In the genomic region with DNA sequence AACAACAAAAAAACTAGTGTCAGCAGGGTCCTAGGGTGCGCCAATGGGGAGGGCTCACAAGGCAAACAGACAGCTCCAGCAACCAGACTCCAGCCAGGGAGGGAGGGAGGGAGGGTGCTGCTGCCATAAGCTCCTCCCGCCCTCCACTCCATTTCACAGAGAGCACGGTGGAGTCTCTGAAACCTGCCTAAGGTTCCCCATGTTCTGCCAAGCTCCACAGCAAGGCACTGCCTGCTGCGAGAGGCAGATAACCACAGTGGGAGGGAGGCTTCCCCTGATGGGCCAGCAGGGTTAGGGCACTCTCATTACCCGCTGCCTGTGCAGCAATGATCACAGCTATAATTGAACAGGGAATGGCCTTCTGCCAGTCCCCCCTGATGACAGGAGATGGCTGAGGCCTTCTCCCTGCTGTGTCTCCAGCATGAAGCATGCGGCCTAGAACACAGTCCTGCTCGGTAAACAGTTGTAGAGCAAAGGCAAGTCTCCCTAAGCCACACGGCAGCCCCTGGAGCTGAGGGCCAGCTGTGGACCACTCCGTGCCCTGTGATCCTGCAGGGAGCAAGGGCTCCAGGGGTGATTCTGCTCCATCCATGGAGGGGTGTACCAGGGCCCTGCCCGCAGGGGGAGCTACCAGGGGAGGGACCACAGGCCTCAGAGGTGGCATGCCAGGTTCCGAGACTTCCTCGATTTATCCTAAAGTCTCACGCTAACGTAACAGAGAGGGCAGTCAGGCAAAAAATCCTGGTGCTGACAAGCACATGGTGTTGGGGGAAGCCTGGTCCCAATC, we compare ENCODE assay signal across 16 cellular contexts. TPM values are rescaled to one million over a fixed set of nuclear protein-coding genes. Genes with fewer than 3 reads are reported as not detected.
DNase-seq lines count a peak whose midpoint lies in the region; ATAC-seq and TF ChIP-seq lines count a peak whose summit lies in the region.
"Had no signal": no experiment of that assay in that cellular context is flagged by ENCODE, and none has a peak within 500 bp of the region (broad histone marks: within the 10 kb centered on the region; RNA-seq: fewer than 3 reads in every experiment).

No MANE protein-coding gene starts in this region.

- TF ChIP-seq POLR2A in erythroblast (IDR thresholded peaks at IDR 0.05; ENCODE audit: low read length) = peak; percentile 68

- H3K36me3 ChIP-seq in Panc1 (ENCODE audit: control insufficient read depth, insufficient read depth, low read length) = no peaks in the 10 kb centered on the region
- H3K36me3 ChIP-seq: esophagus muscularis mucosa had no signal

- no peak overlapping the region for H3K27ac Mint-ChIP-seq in HFFc6
- H3K27ac Mint-ChIP-seq: activated T-helper 1 cell treated with anti-CD3 and anti-CD28 coated beads, Interleukin-12 subunit alpha, Interleukin-12 subunit beta, Interleukin-2, Interleukin-4 antibody, amounts not matched to agents 30 ng/mL and 10 ng/mL and 1 ng/mL, durations not matched to agents 14 hours and 24 hours and 36 hours had no signal

- H3K4me3 Mint-ChIP-seq in HFFc6 = no peak overlapping the region
- H3K4me3 Mint-ChIP-seq: activated T-helper 1 cell treated with anti-CD3 and anti-CD28 coated beads, Interleukin-12 subunit alpha, Interleukin-12 subunit beta, Interleukin-2, Interleukin-4 antibody, amounts not matched to agents 30 ng/mL and 10 ng/mL and 1 ng/mL, durations not matched to agents 14 hours and 24 hours and 36 hours; IgD-negative memory B cell had no signal

- no peak overlapping the region for H3K27ac ChIP-seq in Panc1 (ENCODE audit: low read length)
- H3K27ac ChIP-seq: body of pancreas had no signal

- BruUV-seq in Panc1 (replicated peaks; lab: Mats Ljungman, UMichigan) = no TSS peak

- POLR2A ChIA-PET in Panc1 (lab: Charles Lee) = interaction anchor here (0.6 kb wide), 1 partner anchor 16 kb away, joined by 7 read pairs; no protein-coding TSS in a partner anchor

- in situ Hi-C loops in Panc1 (cut with HindIII; ENCODE audit: low pct_unique_long_range_greater_than_20kb, low sequenced_read_pairs) = no loop called here

- no peaks in the 10 kb centered on the region for H3K9me3 Mint-ChIP-seq in HFFc6
- H3K9me3 Mint-ChIP-seq: activated T-helper 1 cell treated with anti-CD3 and anti-CD28 coated beads, Interleukin-12 subunit alpha, Interleukin-12 subunit beta, Interleukin-2, Interleukin-4 antibody, amounts not matched to agents 30 ng/mL and 10 ng/mL and 1 ng/mL, durations not matched to agents 14 hours and 24 hours and 36 hours; IgD-negative memory B cell had no signal

- no peaks in the 10 kb centered on the region for H3K9me3 ChIP-seq in Panc1 (ENCODE audit: control insufficient read depth, insufficient read depth, low read depth, low read length)
- H3K9me3 ChIP-seq: body of pancreas, esophagus muscularis mucosa had no signal

- H3K4me3 ChIP-seq in Panc1 (ENCODE audit: low read depth in 2 of 2, low read length in 2 of 2) = no peak overlapping the region
- H3K4me3 ChIP-seq: body of pancreas, esophagus muscularis mucosa had no signal

- H3K36me3 Mint-ChIP-seq in HFFc6 (ENCODE audit: low read depth) = no peaks in the 10 kb centered on the region
- H3K36me3 Mint-ChIP-seq: IgD-negative memory B cell had no signal

- peak; percentile 52 for ATAC-seq in Panc1
- ATAC-seq: body of pancreas had no signal

- intact Hi-C loops in Panc1 (cut with micrococcal nuclease; ENCODE audit: unreplicated experiment) = no loop called here

- no peaks in the 10 kb centered on the region for H3K27me3 ChIP-seq in Panc1 (ENCODE audit: control insufficient read depth, insufficient read depth, low read length)
- H3K27me3 ChIP-seq: body of pancreas, esophagus muscularis mucosa had no signal

- peaks cover 4% of the 10 kb centered on the region; the same call in 1 of the 2 replicates for H3K27me3 Mint-ChIP-seq in HFFc6 (ENCODE audit: insufficient read depth)

- TF ChIP-seq CTCF in GM12873 (IDR thresholded peaks at IDR 0.05; ENCODE audit: insufficient read depth, low read depth, low read length, missing control alignments) (peak; percentile 8), Panc1 (IDR thresholded peaks at IDR 0.05) (no peak), HFFc6 (IDR thresholded peaks at IDR 0.05) (no peak)

- CTCF ChIA-PET in Panc1 (lab: Charles Lee) = interaction anchor here (0.6 kb wide), 1 partner anchor 674 kb away, joined by 4 read pairs; no protein-coding TSS in a partner anchor

- H3K4me1 Mint-ChIP-seq in HFFc6 (ENCODE audit: low read depth) = peaks cover 11% of the 10 kb centered on the region
- H3K4me1 Mint-ChIP-seq: IgD-negative memory B cell had no signal

- DNase-seq in Panc1 (ENCODE audit: low read depth, low spot score) = no peak
- DNase-seq in erythroblast (lab: John Stamatoyannopoulos, UW) = peak; percentile 59 to 79
- peak; percentile 40 for DNase-seq in retina
- no peak for DNase-seq in NCI-H2196 (lab: John Stamatoyannopoulos, UW; ENCODE audit: unreplicated experiment)
- no peak for DNase-seq in DMS 273 (lab: John Stamatoyannopoulos, UW; ENCODE audit: unreplicated experiment)
- no peak for DNase-seq in HFFc6
- no peak for DNase-seq in NCI-H187 treated with DMSO at 0.1 percent for 48 hours (lab: John Stamatoyannopoulos, UW)
- DNase-seq: activated CD4-positive, alpha-beta T cell treated with anti-CD3 and anti-CD28 coated beads for 4 hours; body of pancreas; NCI-H1930; stimulated activated CD4-positive, alpha-beta T cell treated with anti-CD3 and anti-CD28 coated beads, Interleukin-1b, Interleukin-23, amount 100 ng/mL, for 48 hours had no signal

- H3K4me1 ChIP-seq in Panc1 (ENCODE audit: control insufficient read depth, insufficient read depth, low read length) = 0 out of 2 replicates have a peak, but pooled peaks cover 5% of the 10 kb centered on the region
- H3K4me1 ChIP-seq: body of pancreas had no signal

RNA-seq across cellular contexts. Expression of a gene that starts 42.9 kb away (rescaled TPM):
- 12.8 TPM for total RNA-seq in Panc1 (2021; ENCODE audit: unreplicated experiment)
- polyA plus RNA-seq in Panc1 (2012; ENCODE audit: insufficient read length) = 13.6 TPM
- 10 to 100 TPM; 13.2 to 21.8 (median 19.3) TPM for total RNA-seq in HFFc6 (2021; fragmentation: NEBNext Ultra II Directional; extraction: Animal tissue kit (Norgen Biotek cat#: 25700))

RNA-seq across cellular contexts. Expression of a gene that starts 58.4 kb away (rescaled TPM):
- total RNA-seq in Panc1 (2021; ENCODE audit: unreplicated experiment) = 56.7 TPM
- 63.5 TPM for polyA plus RNA-seq in Panc1 (2012; ENCODE audit: insufficient read length)
- 10 to 100 TPM; 30.3 to 43.4 (median 34.6) TPM for total RNA-seq in HFFc6 (2021; fragmentation: NEBNext Ultra II Directional; extraction: Animal tissue kit (Norgen Biotek cat#: 25700))

RNA-seq across cellular contexts. Expression of a gene that starts 59.9 kb away (rescaled TPM):
- total RNA-seq in Panc1 (2021; ENCODE audit: unreplicated experiment) = 0.28 TPM
- polyA plus RNA-seq in Panc1 (2012; ENCODE audit: insufficient read length) = 0.24 TPM
- not detected for total RNA-seq in HFFc6 (2021; fragmentation: NEBNext Ultra II Directional; extraction: Animal tissue kit (Norgen Biotek cat#: 25700))
- total RNA-seq: activated T-helper 1 cell treated with anti-CD3 and anti-CD28 coated beads, Interleukin-12 subunit alpha, Interleukin-12 subunit beta, Interleukin-2, Interleukin-4 antibody, amounts not matched to agents 30 ng/mL and 10 ng/mL and 1 ng/mL, durations not matched to agents 14 hours and 24 hours and 36 hours; body of pancreas; esophagus muscularis mucosa; posterior vena cava had no signal
- polyA plus RNA-seq: IgD-negative memory B cell had no signal

Comparison
In these comparisons a context has a peak if more than half of its experiments do, and no peak if none do; other contexts are left out.
1. DNase-seq: peak in erythroblast (2 of 2) and retina (single experiment); none in Panc1 (single experiment), NCI-H2196 (single experiment), DMS 273 (single experiment), HFFc6 (single experiment) and NCI-H187 treated with DMSO at 0.1 percent for 48 hours (single experiment).